10 cellular contexts compared by ENCODE assay signal in genomic region chr21:33932731-33933130, GRCh38. TPM values are rescaled to one million over a fixed set of nuclear protein-coding genes. Genes with fewer than 3 reads are reported as not detected.
DNase-seq lines count a peak whose midpoint lies in the region; ATAC-seq and TF ChIP-seq lines count a peak whose summit lies in the region.
"Had no signal": no experiment of that assay in that cellular context is flagged by ENCODE, and none has a peak within 500 bp of the region (broad histone marks: within the 10 kb centered on the region; RNA-seq: fewer than 3 reads in every experiment).

No MANE protein-coding gene starts in this region.

- peaks cover 32% of the 10 kb centered on the region for H3K79me2 ChIP-seq in GM23338 (replicated peaks; ENCODE audit: insufficient read depth)
- peaks cover 11% of the 10 kb centered on the region; the same call in 1 of the 2 replicates for H3K79me2 ChIP-seq in SU-DHL-6 (ENCODE audit: insufficient read depth, low read length)

- H3K9me2 ChIP-seq in GM23338 (ENCODE audit: insufficient read depth) (peaks cover 3% of the 10 kb centered on the region; the same call in 1 of the 2 replicates), SU-DHL-6 (replicated peaks; ENCODE audit: insufficient read depth, low read length) (no peaks in the 10 kb centered on the region)

- H3K36me3 Mint-ChIP-seq in GM23338 (ENCODE audit: low read depth) (peaks cover 11% of the 10 kb centered on the region), glutamatergic neuron (ENCODE audit: unreplicated experiment) (peaks cover 10% of the 10 kb centered on the region)

- ATAC-seq in GM23338, result no peak
- ATAC-seq in left colon, result no peak

- H3K4me1 ChIP-seq in GM23338 (ENCODE audit: insufficient read depth) (peaks cover 17% of the 10 kb centered on the region), adrenal gland (replicated peaks in 1 of 2) (peaks cover 6 to 9% of the 10 kb centered on the region in 2 donors)

- 88 to 95% (median 92%) methylated on average over 5 of the region's 5 CpGs for WGBS in adrenal gland, 4 donors

- H3K27me3 Mint-ChIP-seq in GM23338 (ENCODE audit: insufficient read depth, low read depth, poor library complexity), result peaks cover 2% of the 10 kb centered on the region
- peaks cover 4% of the 10 kb centered on the region for H3K27me3 Mint-ChIP-seq in glutamatergic neuron (ENCODE audit: unreplicated experiment)

- peak overlapping the region; percentile 53 for H3K9ac ChIP-seq in SU-DHL-6 (ENCODE audit: low read length)

- no peak overlapping the region for H2AFZ ChIP-seq in GM23338
- H2AFZ ChIP-seq in SU-DHL-6 (ENCODE audit: low read depth, low read length, severe bottlenecking), result no peak overlapping the region

- H3K4me3 ChIP-seq in GM23338, result peak overlapping the region; percentile 54; the same call in 1 of the 2 replicates
- H3K4me3 ChIP-seq in SU-DHL-6 (ENCODE audit: insufficient read depth, low read length, poor library complexity, severe bottlenecking), result peak overlapping the region; percentile 77
- H3K4me3 ChIP-seq in skin epidermis, result peak overlapping the region in 6 of 7 experiments; percentile 28 to 52 (median 35)
- H3K4me3 ChIP-seq in adrenal gland, result peak overlapping the region in 1 of 4 donors; percentile 20

- H4K20me1 ChIP-seq in GM23338 (replicated peaks; ENCODE audit: insufficient read depth), result no peaks in the 10 kb centered on the region
- no peaks in the 10 kb centered on the region for H4K20me1 ChIP-seq in SU-DHL-6 (ENCODE audit: low read depth, low read length)

- H3K4me1 Mint-ChIP-seq in GM23338, result peaks cover 13% of the 10 kb centered on the region
- H3K4me1 Mint-ChIP-seq in glutamatergic neuron (ENCODE audit: low read depth, unreplicated experiment), result peaks cover 3% of the 10 kb centered on the region

- peak overlapping the region; percentile 76; the same call in 2 of the 3 replicates for H3K4me3 Mint-ChIP-seq in GM23338
- H3K4me3 Mint-ChIP-seq in glutamatergic neuron (ENCODE audit: unreplicated experiment), result peak overlapping the region; percentile 67

- DNase-seq in GM23338 (ENCODE audit: low spot score) (no peak), glutamatergic neuron (no peak), left colon (no peak), adrenal gland (no peak), NCI-H524 treated with DMSO at 0.1 percent for 48 hours (lab: John Stamatoyannopoulos, UW) (no peak), GM19240 (ENCODE audit: insufficient read length, low spot score) (no peak)
- DNase-seq: NCI-H510A treated with DMSO at 0.1 percent for 48 hours, T1000 had no signal

- H3F3A ChIP-seq in GM23338 (replicated peaks; ENCODE audit: low read depth), result no peaks in the 10 kb centered on the region
- no peaks in the 10 kb centered on the region for H3F3A ChIP-seq in SU-DHL-6 (ENCODE audit: insufficient read depth)

- TF ChIP-seq CTCF in GM23338 (conservative IDR thresholded peaks at IDR 0.05; ENCODE audit: low read depth in 2 of 2) (no peak), SU-DHL-6 (IDR thresholded peaks at IDR 0.05; ENCODE audit: insufficient read depth, low read length, poor library complexity, severe bottlenecking) (no peak), glutamatergic neuron (IDR thresholded peaks at IDR 0.05; ENCODE audit: partially characterized antibody, unreplicated experiment) (no peak), adrenal gland (IDR thresholded peaks at IDR 0.05) (no peak)

- H3K9me3 ChIP-seq in SU-DHL-6 (ENCODE audit: insufficient read depth, low read length), result no peaks in the 10 kb centered on the region
- no peaks in the 10 kb centered on the region for H3K9me3 ChIP-seq in adrenal gland (replicated peaks in 1 of 3)

- H3K27ac ChIP-seq in GM23338 (ENCODE audit: low read depth), result no peak overlapping the region
- H3K27ac ChIP-seq in SU-DHL-6 (ENCODE audit: low read depth, low read length), result no peak overlapping the region
- peak overlapping the region in 16 of 21 experiments; percentile 39 to 96 (median 82) for H3K27ac ChIP-seq in skin epidermis
- H3K27ac ChIP-seq in adrenal gland, result peak overlapping the region in 1 of 5 donors; percentile 21

- no peak for TF ChIP-seq POLR2A in adrenal gland (IDR thresholded peaks at IDR 0.05)

- intact Hi-C loops in left colon (cut with DNase I, micrococcal nuclease) (no loop called here), adrenal gland (cut with DNase I) (no loop called here)

- no peak overlapping the region for H3K27ac Mint-ChIP-seq in GM23338
- H3K27ac Mint-ChIP-seq in glutamatergic neuron (ENCODE audit: unreplicated experiment), result no peak overlapping the region

- peaks cover 11% of the 10 kb centered on the region for H3K9me3 Mint-ChIP-seq in GM23338
- peaks cover 1% of the 10 kb centered on the region for H3K9me3 Mint-ChIP-seq in glutamatergic neuron (ENCODE audit: unreplicated experiment)

- H3K4me2 ChIP-seq in GM23338 (peak overlapping the region; percentile 74), SU-DHL-6 (ENCODE audit: low read depth, low read length, poor library complexity, severe bottlenecking) (peak overlapping the region; percentile 85)

- H3K36me3 ChIP-seq in GM23338 (ENCODE audit: insufficient read depth) (no peaks in the 10 kb centered on the region), SU-DHL-6 (ENCODE audit: low read length) (no peaks in the 10 kb centered on the region), adrenal gland (replicated peaks in 1 of 2) (no peaks in the 10 kb centered on the region)

- no peaks in the 10 kb centered on the region for H3K27me3 ChIP-seq in GM23338 (ENCODE audit: insufficient read depth)
- no peaks in the 10 kb centered on the region for H3K27me3 ChIP-seq in SU-DHL-6 (ENCODE audit: low read length)
- H3K27me3 ChIP-seq in adrenal gland, result no peaks in the 10 kb centered on the region

TF ChIP-seq in GM23338, 12 proteins besides CTCF, POLR2A, EP300 and RAD21 (continues in another document):
- no peak for TF ChIP-seq ZNF114 (CRISPR knock-in tag; IDR thresholded peaks at IDR 0.05)
- TF ChIP-seq CREB1 (CRISPR knock-in tag; IDR thresholded peaks at IDR 0.05; ENCODE audit: low read depth), result no peak
- no peak for TF ChIP-seq JUNB (IDR thresholded peaks at IDR 0.05; ENCODE audit: unreplicated experiment)
- no peak for TF ChIP-seq POLR2AphosphoS5 (IDR thresholded peaks at IDR 0.05; ENCODE audit: low read depth)
- TF ChIP-seq NANOG (IDR thresholded peaks at IDR 0.05; ENCODE audit: borderline replicate concordance), result no peak
- no peak for TF ChIP-seq ZNF331 (CRISPR knock-in tag; IDR thresholded peaks at IDR 0.05; ENCODE audit: low read depth)
- TF ChIP-seq REST (IDR thresholded peaks at IDR 0.05; ENCODE audit: unreplicated experiment), result no peak

RNA-seq across cellular contexts. Expression of gene ATP5PO, which starts 17.1 kb away (rescaled TPM):
- 236 and 244 TPM in 2 replicates for total RNA-seq in GM23338 (2014; rRNA removed; shearing (Covaris generic))
- polyA plus RNA-seq in GM23338 (2016; fragmentation: Nextera tagmentation; extraction: Ambion mirVana), result 437 and 522 TPM in 2 replicates
- 236 TPM for total RNA-seq in glutamatergic neuron (ENCODE audit: unreplicated experiment)
- total RNA-seq in left colon, result 100 to 1,000 TPM; 262 to 348 TPM
- 100 to 1,000 TPM in 7 of 8 donors, 10 to 100 TPM in 1; 78.6 to 299 (median 180) TPM for total RNA-seq in adrenal gland
- polyA plus RNA-seq in adrenal gland, result 100 to 1,000 TPM; 156 to 256 (median 235) TPM

Comparison
In these comparisons a context has a peak if more than half of its experiments do, and no peak if none do; other contexts are left out.
1. H3K27ac ChIP-seq: peak in skin epidermis (16 of 21); none in GM23338 (single experiment) and SU-DHL-6 (single experiment).